ENCODE assay signal across 1 cellular context in the genomic region with DNA sequence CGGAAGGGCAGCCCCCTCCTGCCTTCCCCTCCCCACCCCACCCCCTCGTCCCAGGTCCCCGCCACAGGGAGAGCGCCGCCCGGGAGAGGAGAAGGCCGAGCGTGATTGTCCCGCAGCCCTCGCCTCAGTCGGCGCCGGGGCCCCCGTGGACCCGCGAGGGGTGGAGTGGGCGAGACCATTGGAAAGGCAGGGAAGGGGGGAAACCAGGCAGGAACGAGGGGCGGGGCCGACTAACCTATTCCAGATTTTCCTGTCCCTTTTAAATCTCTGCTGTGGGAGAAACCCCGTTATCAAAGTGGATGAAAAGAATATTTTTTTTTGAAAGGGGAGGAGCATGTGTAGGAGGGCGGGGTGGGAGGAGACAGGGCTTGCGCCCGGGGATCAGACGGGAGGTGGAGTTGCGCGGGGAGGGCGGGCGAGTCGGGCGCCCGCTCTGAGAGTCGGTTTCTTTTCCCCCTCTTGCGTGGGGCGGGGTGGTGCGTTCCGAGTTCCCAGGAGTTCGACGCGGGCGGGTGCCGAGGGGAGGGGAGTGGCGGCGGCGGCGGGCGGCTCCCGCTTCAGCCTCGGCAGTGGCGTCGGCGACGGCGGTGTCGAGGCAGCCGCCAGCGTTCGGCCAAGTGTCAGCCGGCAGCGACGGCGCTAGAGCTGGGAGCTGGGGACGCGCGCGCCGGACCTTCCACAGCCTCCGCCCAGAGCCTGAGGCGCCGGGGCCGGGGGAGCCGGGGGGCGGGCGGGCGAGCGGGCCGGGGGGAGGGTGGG.
TF ChIP-seq lines count a peak whose summit lies in the region.

A gene with protein sequence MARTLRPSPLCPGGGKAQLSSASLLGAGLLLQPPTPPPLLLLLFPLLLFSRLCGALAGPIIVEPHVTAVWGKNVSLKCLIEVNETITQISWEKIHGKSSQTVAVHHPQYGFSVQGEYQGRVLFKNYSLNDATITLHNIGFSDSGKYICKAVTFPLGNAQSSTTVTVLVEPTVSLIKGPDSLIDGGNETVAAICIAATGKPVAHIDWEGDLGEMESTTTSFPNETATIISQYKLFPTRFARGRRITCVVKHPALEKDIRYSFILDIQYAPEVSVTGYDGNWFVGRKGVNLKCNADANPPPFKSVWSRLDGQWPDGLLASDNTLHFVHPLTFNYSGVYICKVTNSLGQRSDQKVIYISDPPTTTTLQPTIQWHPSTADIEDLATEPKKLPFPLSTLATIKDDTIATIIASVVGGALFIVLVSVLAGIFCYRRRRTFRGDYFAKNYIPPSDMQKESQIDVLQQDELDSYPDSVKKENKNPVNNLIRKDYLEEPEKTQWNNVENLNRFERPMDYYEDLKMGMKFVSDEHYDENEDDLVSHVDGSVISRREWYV (plus strand): TSS at position 560 of the 759 bp plus-strand sequence. CDS start 202 bp downstream, outside the sequence.

TF ChIP-seq in GM23338, 12 proteins besides CTCF, POLR2A, EP300 and RAD21 (continued from another document):
- TF ChIP-seq, protein P1, sequence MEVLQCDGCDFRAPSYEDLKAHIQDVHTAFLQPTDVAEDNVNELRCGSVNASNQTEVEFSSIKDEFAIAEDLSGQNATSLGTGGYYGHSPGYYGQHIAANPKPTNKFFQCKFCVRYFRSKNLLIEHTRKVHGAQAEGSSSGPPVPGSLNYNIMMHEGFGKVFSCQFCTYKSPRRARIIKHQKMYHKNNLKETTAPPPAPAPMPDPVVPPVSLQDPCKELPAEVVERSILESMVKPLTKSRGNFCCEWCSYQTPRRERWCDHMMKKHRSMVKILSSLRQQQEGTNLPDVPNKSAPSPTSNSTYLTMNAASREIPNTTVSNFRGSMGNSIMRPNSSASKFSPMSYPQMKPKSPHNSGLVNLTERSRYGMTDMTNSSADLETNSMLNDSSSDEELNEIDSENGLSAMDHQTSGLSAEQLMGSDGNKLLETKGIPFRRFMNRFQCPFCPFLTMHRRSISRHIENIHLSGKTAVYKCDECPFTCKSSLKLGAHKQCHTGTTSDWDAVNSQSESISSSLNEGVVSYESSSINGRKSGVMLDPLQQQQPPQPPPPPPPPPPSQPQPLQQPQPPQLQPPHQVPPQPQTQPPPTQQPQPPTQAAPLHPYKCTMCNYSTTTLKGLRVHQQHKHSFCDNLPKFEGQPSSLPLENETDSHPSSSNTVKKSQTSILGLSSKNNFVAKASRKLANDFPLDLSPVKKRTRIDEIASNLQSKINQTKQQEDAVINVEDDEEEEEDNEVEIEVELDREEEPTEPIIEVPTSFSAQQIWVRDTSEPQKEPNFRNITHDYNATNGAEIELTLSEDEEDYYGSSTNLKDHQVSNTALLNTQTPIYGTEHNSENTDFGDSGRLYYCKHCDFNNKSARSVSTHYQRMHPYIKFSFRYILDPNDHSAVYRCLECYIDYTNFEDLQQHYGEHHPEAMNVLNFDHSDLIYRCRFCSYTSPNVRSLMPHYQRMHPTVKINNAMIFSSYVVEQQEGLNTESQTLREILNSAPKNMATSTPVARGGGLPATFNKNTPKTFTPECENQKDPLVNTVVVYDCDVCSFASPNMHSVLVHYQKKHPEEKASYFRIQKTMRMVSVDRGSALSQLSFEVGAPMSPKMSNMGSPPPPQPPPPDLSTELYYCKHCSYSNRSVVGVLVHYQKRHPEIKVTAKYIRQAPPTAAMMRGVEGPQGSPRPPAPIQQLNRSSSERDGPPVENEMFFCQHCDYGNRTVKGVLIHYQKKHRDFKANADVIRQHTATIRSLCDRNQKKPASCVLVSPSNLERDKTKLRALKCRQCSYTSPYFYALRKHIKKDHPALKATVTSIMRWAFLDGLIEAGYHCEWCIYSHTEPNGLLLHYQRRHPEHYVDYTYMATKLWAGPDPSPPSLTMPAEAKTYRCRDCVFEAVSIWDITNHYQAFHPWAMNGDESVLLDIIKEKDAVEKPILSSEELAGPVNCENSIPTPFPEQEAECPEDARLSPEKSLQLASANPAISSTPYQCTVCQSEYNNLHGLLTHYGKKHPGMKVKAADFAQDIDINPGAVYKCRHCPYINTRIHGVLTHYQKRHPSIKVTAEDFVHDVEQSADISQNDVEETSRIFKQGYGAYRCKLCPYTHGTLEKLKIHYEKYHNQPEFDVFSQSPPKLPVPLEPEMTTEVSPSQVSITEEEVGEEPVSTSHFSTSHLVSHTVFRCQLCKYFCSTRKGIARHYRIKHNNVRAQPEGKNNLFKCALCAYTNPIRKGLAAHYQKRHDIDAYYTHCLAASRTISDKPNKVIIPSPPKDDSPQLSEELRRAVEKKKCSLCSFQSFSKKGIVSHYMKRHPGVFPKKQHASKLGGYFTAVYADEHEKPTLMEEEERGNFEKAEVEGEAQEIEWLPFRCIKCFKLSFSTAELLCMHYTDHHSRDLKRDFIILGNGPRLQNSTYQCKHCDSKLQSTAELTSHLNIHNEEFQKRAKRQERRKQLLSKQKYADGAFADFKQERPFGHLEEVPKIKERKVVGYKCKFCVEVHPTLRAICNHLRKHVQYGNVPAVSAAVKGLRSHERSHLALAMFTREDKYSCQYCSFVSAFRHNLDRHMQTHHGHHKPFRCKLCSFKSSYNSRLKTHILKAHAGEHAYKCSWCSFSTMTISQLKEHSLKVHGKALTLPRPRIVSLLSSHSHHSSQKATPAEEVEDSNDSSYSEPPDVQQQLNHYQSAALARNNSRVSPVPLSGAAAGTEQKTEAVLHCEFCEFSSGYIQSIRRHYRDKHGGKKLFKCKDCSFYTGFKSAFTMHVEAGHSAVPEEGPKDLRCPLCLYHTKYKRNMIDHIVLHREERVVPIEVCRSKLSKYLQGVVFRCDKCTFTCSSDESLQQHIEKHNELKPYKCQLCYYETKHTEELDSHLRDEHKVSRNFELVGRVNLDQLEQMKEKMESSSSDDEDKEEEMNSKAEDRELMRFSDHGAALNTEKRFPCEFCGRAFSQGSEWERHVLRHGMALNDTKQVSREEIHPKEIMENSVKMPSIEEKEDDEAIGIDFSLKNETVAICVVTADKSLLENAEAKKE (CRISPR knock-in tag; IDR thresholded peaks at IDR 0.05) = no peak
